In the genomic region with DNA sequence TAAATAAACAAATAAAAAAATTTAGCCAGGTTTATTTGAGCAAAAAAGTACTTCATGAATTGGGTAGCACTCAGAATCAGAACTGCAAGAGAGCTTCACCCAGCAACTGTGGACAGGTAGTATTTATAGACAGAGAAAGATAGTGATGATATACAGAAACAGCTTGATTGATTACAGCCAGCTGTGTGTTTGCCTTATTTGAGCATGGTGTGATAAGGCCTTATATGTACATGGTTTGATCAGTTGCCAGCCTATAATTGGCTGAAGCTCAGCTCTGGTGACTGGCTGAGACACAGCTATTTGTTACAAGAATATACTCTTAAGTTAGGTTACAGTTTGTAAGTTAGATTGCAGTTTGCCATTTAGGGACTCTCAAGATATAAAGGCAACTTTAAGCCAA, we compare ENCODE assay signal across 18 cellular contexts.
"Had no signal": no experiment of that assay in that cellular context is flagged by ENCODE, and none has a peak within 500 bp of the region (broad histone marks: within the 10 kb centered on the region; RNA-seq: fewer than 3 reads in every experiment).

No MANE protein-coding gene starts in this region.

- H3K4me1 ChIP-seq: breast epithelium, lower lobe of right lung, thyroid gland had no signal

- H3K4me3 ChIP-seq: breast epithelium, lower lobe of right lung, thyroid gland had no signal

- H3K36me3 ChIP-seq: breast epithelium, lower lobe of right lung, thyroid gland had no signal

- H3K9me3 ChIP-seq: lower lobe of right lung, thyroid gland had no signal

- DNase-seq: activated CD4-positive, alpha-beta T cell treated with anti-CD3 and anti-CD28 coated beads, Interleukin-2, amount 10 ng/mL, durations not matched to agents 24 days and 14 days; activated CD8-positive, alpha-beta T cell treated with anti-CD3 and anti-CD28 coated beads for 36 hours; activated naive CD4-positive, alpha-beta T cell; activated T-cell treated with anti-CD3 and anti-CD28 coated beads, Interleukin-2, amount 50 U/mL, for 1 hour; aorta; cerebellar nuclear complex; cortex of kidney; lower lobe of right lung; posterior cingulate gyrus; stimulated activated CD4-positive, alpha-beta T cell treated with anti-CD3 and anti-CD28 coated beads, Interleukin-12 subunit alpha, Interleukin-12 subunit beta, amount 100 ng/mL, for 4 hours; stimulated activated CD4-positive, alpha-beta T cell treated with anti-CD3 and anti-CD28 coated beads, Interleukin-1b, Interleukin-23, amount 100 ng/mL, for 48 hours; stimulated activated CD8-positive, alpha-beta memory T cell treated with anti-CD3 and anti-CD28 coated beads, Interleukin-4, amount 100 ng/mL, for 48 hours; stimulated activated naive CD4-positive, alpha-beta T cell; T-helper 1 cell; T1000; thyroid gland had no signal

- H3K27me3 ChIP-seq: breast epithelium, thyroid gland had no signal

- H3K27ac ChIP-seq: breast epithelium, lower lobe of right lung, thyroid gland had no signal

- ATAC-seq: activated CD8-positive, alpha-beta T cell treated with anti-CD3 and anti-CD28 coated beads for 36 hours; activated T-helper 17 cell treated with anti-CD3 and anti-CD28 coated beads, Interleukin-2, amount 50 U/mL, for 72 hours; lower lobe of right lung had no signal
